In genomic region chr16:55033225-55034156, GRCh38 we compare ENCODE assay signal across 20 cellular contexts.
"Had no signal": no experiment of that assay in that cellular context is flagged by ENCODE, and none has a peak within 500 bp of the region (broad histone marks: within the 10 kb centered on the region; RNA-seq: fewer than 3 reads in every experiment).

No MANE protein-coding gene starts in this region.

- H3K27me3 Mint-ChIP-seq: activated CD4-positive, alpha-beta T cell treated with anti-CD3 and anti-CD28 coated beads, Interleukin-2, amount 10 ng/mL, durations not matched to agents 24 days and 14 days; effector memory CD8-positive, alpha-beta T cell had no signal

- H3K27me3 ChIP-seq: pancreas had no signal

- H3K36me3 ChIP-seq: pancreas, sigmoid colon, stomach, thoracic aorta had no signal

- DNase-seq: activated CD4-positive, alpha-beta T cell treated with anti-CD3 and anti-CD28 coated beads, Interleukin-2, amount 10 ng/mL, durations not matched to agents 24 days and 14 days; activated CD4-positive, CD25-positive, alpha-beta regulatory T cell; activated CD8-positive, alpha-beta memory T cell treated with anti-CD3 and anti-CD28 coated beads, Interleukin-2, amount 50 U/mL, for 48 hours; activated gamma-delta T cell treated with Interleukin-2 at 50 U/mL for 16 hours; activated naive CD8-positive, alpha-beta T cell treated with anti-CD3 and anti-CD28 coated beads for 36 hours; activated T-cell treated with anti-CD3 and anti-CD28 coated beads, Interleukin-2, amount 50 U/mL, for 72 hours; effector memory CD8-positive, alpha-beta T cell; immature natural killer cell; left colon; naive B cell; pancreas; sigmoid colon; stimulated activated CD4-positive, alpha-beta T cell treated with anti-CD3 and anti-CD28 coated beads, Interleukin-1b, Interleukin-23, amount 100 ng/mL, for 48 hours; stomach had no signal

- H3K27ac ChIP-seq: epithelial cell of prostate, pancreas, sigmoid colon, stomach, thoracic aorta had no signal

- H3K9me3 Mint-ChIP-seq: activated T-cell treated with anti-CD3 and anti-CD28 coated beads, Interleukin-2, amount 50 U/mL, for 72 hours; dendritic cell treated with granulocyte-macrophage colony-stimulating factor and Interleukin-4, amounts not matched to agents 40 ng/mL and 50 ng/mL, for 4 days; immature natural killer cell; T-helper 2 cell treated with Interferon-gamma antibody and Interleukin-4, amounts not matched to agents 5 μg/mL and 100 μg/mL, for 36 hours had no signal

- H3K4me3 Mint-ChIP-seq: activated CD4-positive, alpha-beta T cell treated with anti-CD3 and anti-CD28 coated beads, Interleukin-2, amount 10 ng/mL, durations not matched to agents 24 days and 14 days; activated naive CD8-positive, alpha-beta T cell treated with anti-CD3 and anti-CD28 coated beads for 36 hours; activated T-cell treated with anti-CD3 and anti-CD28 coated beads, Interleukin-2, amount 50 U/mL, for 72 hours; brain; dendritic cell treated with granulocyte-macrophage colony-stimulating factor and Interleukin-4, amounts not matched to agents 40 ng/mL and 50 ng/mL, for 4 days; effector memory CD8-positive, alpha-beta T cell; immature natural killer cell; naive B cell; T-helper 2 cell treated with Interferon-gamma antibody and Interleukin-4, amounts not matched to agents 5 μg/mL and 100 μg/mL, for 36 hours had no signal

- ATAC-seq: activated T-cell treated with anti-CD3 and anti-CD28 coated beads, Interleukin-2, amount 50 U/mL, for 72 hours; effector memory CD8-positive, alpha-beta T cell; left colon; pancreas had no signal

- H3K36me3 Mint-ChIP-seq: activated naive CD8-positive, alpha-beta T cell treated with anti-CD3 and anti-CD28 coated beads for 36 hours; immature natural killer cell; naive B cell had no signal

- H3K9me3 ChIP-seq: pancreas, thoracic aorta had no signal

- H3K4me1 ChIP-seq: pancreas, sigmoid colon, stomach had no signal

- H3K4me1 Mint-ChIP-seq: activated CD4-positive, alpha-beta T cell treated with anti-CD3 and anti-CD28 coated beads, Interleukin-2, amount 10 ng/mL, durations not matched to agents 24 days and 14 days; activated naive CD8-positive, alpha-beta T cell treated with anti-CD3 and anti-CD28 coated beads for 36 hours; immature natural killer cell; naive B cell had no signal

- H3K4me3 ChIP-seq: lung, pancreas, sigmoid colon, stomach, thoracic aorta had no signal

- H3K27ac Mint-ChIP-seq: activated CD4-positive, alpha-beta T cell treated with anti-CD3 and anti-CD28 coated beads, Interleukin-2, amount 10 ng/mL, durations not matched to agents 24 days and 14 days; activated naive CD8-positive, alpha-beta T cell treated with anti-CD3 and anti-CD28 coated beads for 36 hours; activated T-cell treated with anti-CD3 and anti-CD28 coated beads, Interleukin-2, amount 50 U/mL, for 72 hours; brain; dendritic cell treated with granulocyte-macrophage colony-stimulating factor and Interleukin-4, amounts not matched to agents 40 ng/mL and 50 ng/mL, for 4 days; effector memory CD8-positive, alpha-beta T cell; immature natural killer cell; T-helper 2 cell treated with Interferon-gamma antibody and Interleukin-4, amounts not matched to agents 5 μg/mL and 100 μg/mL, for 36 hours had no signal
